1 cellular context compared by ENCODE assay signal in genomic region chr11:117232022-117232878, GRCh38.
TF ChIP-seq lines count a peak whose summit lies in the region.

A gene with protein sequence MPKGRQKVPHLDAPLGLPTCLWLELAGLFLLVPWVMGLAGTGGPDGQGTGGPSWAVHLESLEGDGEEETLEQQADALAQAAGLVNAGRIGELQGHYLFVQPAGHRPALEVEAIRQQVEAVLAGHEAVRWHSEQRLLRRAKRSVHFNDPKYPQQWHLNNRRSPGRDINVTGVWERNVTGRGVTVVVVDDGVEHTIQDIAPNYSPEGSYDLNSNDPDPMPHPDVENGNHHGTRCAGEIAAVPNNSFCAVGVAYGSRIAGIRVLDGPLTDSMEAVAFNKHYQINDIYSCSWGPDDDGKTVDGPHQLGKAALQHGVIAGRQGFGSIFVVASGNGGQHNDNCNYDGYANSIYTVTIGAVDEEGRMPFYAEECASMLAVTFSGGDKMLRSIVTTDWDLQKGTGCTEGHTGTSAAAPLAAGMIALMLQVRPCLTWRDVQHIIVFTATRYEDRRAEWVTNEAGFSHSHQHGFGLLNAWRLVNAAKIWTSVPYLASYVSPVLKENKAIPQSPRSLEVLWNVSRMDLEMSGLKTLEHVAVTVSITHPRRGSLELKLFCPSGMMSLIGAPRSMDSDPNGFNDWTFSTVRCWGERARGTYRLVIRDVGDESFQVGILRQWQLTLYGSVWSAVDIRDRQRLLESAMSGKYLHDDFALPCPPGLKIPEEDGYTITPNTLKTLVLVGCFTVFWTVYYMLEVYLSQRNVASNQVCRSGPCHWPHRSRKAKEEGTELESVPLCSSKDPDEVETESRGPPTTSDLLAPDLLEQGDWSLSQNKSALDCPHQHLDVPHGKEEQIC (minus strand): TSS chr11:117232073. CDS start chr11:117229844, 2,229 bp downstream.
Gene RNF214, plus strand, starts transcription at chr11:117232671. Its CDS starts 1,602 bp downstream, at chr11:117234273.

TF ChIP-seq in K562, 482 proteins besides CTCF, POLR2A, EP300 and RAD21 (continued from another document and continues in another):
- TF ChIP-seq ZNF592 (IDR thresholded peaks at IDR 0.05) (no peak), HMG20B (CRISPR knock-in tag; IDR thresholded peaks at IDR 0.05) (no peak), ZNF395 (CRISPR knock-in tag; IDR thresholded peaks at IDR 0.05) (peak; percentile 91), SMARCC2 (IDR thresholded peaks at IDR 0.05; ENCODE audit: low read depth) (no peak), PHF8 (IDR thresholded peaks at IDR 0.05; ENCODE audit: borderline replicate concordance, low read length) (peak; percentile 86), NFYB (IDR thresholded peaks at IDR 0.05; ENCODE audit: extremely low read depth, insufficient read length) (peak; percentile 48), STAG1 (CRISPR knock-in tag; IDR thresholded peaks at IDR 0.05; ENCODE audit: borderline replicate concordance) (no peak), ZNF398 (CRISPR knock-in tag; IDR thresholded peaks at IDR 0.05) (no peak), CEBPZ (IDR thresholded peaks at IDR 0.05; ENCODE audit: borderline replicate concordance, low read depth, low read length) (no peak), L3MBTL2 (IDR thresholded peaks at IDR 0.05) (no peak), MBD2 (IDR thresholded peaks at IDR 0.05; ENCODE audit: borderline replicate concordance, low read depth) (peak; percentile 34; the same call in 1 of the 2 replicates), HCFC1 (IDR thresholded peaks at IDR 0.05; ENCODE audit: low read depth, low read length) (peak; percentile 68), CBFA2T2 (conservative IDR thresholded peaks at IDR 0.05) (no peak), NEUROD1 (IDR thresholded peaks at IDR 0.05; ENCODE audit: borderline replicate concordance, low read depth, low read length, partially characterized antibody) (peak; percentile 5), NR0B1 (IDR thresholded peaks at IDR 0.05; ENCODE audit: partially characterized antibody) (no peak), ZNF239 (CRISPR knock-in tag; IDR thresholded peaks at IDR 0.05) (no peak), TFAP4 (CRISPR knock-in tag; IDR thresholded peaks at IDR 0.05; ENCODE audit: borderline replicate concordance) (peak; percentile 51; the same call in 1 of the 2 replicates), POLR2AphosphoS2 (IDR thresholded peaks at IDR 0.05; ENCODE audit: low read length) (no peak), MYBL2 (IDR thresholded peaks at IDR 0.05; ENCODE audit: low read depth) (no peak), MYBL2 (CRISPR knock-in tag; IDR thresholded peaks at IDR 0.05; ENCODE audit: borderline replicate concordance) (no peak), CREB5 (CRISPR knock-in tag; IDR thresholded peaks at IDR 0.05) (no peak), SPI1 (IDR thresholded peaks at IDR 0.05; ENCODE audit: borderline replicate concordance, low read depth, low read length) (peak; percentile 66; the same call in 1 of the 2 replicates), HDAC2 (IDR thresholded peaks at IDR 0.05) (peak; percentile 26; the same call in 1 of the 2 replicates), SUPT5H (IDR thresholded peaks at IDR 0.05) (peak; percentile 81), ELF1 (tag; IDR thresholded peaks at IDR 0.05) (0 out of 2 replicates have a peak, but pooled peaks have one; percentile 29), PHF20 (IDR thresholded peaks at IDR 0.05; ENCODE audit: partially characterized antibody) (no peak), RFX7 (CRISPR knock-in tag; IDR thresholded peaks at IDR 0.05) (no peak), DIDO1 (tag; IDR thresholded peaks at IDR 0.05; ENCODE audit: low read depth) (no peak), PPARD (CRISPR knock-in tag; IDR thresholded peaks at IDR 0.05) (no peak), KDM5B (IDR thresholded peaks at IDR 0.05; ENCODE audit: insufficient replicate concordance, low read depth, low read length) (peak; percentile 84), ZBTB34 (CRISPR knock-in tag; IDR thresholded peaks at IDR 0.05) (no peak), ZNF408 (CRISPR knock-in tag; IDR thresholded peaks at IDR 0.05; ENCODE audit: low read depth) (no peak), HDGF (IDR thresholded peaks at IDR 0.05) (no peak)
- TF ChIP-seq, protein P1, sequence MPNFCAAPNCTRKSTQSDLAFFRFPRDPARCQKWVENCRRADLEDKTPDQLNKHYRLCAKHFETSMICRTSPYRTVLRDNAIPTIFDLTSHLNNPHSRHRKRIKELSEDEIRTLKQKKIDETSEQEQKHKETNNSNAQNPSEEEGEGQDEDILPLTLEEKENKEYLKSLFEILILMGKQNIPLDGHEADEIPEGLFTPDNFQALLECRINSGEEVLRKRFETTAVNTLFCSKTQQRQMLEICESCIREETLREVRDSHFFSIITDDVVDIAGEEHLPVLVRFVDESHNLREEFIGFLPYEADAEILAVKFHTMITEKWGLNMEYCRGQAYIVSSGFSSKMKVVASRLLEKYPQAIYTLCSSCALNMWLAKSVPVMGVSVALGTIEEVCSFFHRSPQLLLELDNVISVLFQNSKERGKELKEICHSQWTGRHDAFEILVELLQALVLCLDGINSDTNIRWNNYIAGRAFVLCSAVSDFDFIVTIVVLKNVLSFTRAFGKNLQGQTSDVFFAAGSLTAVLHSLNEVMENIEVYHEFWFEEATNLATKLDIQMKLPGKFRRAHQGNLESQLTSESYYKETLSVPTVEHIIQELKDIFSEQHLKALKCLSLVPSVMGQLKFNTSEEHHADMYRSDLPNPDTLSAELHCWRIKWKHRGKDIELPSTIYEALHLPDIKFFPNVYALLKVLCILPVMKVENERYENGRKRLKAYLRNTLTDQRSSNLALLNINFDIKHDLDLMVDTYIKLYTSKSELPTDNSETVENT (CRISPR knock-in tag; IDR thresholded peaks at IDR 0.05): 0 out of 2 replicates have a peak, but pooled peaks have one; percentile 38
